Comparison of ENCODE assay signal across 1 cellular context in the genomic region with DNA sequence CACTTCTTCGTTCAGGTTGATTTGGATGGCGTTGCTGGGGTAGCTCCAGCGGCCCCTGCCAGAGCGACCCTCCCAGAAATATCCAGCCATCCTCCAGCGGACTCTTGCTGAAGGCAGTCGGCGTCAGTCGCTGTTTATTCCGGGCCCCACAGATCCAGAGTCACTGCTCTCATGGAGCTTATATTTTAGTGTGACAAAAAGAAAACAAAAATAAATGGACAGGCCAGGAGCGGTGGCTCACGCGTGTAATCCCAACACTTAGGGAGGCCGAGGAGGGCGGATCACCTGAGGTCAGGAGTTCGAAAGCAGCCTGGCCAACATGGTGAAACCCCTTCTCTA.
TF ChIP-seq lines count a peak whose summit lies in the region.

No MANE protein-coding gene starts in this region.

TF ChIP-seq in HEK293, 187 proteins besides CTCF, POLR2A, EP300 and RAD21 (continued from another document):
- TF ChIP-seq REPIN1 (tag by site-specific recombination; IDR thresholded peaks at IDR 0.05; ENCODE audit: low read depth) (no peak), ZNF747 (tag by site-specific recombination; IDR thresholded peaks at IDR 0.05) (no peak), KLF7 (tag by site-specific recombination; IDR thresholded peaks at IDR 0.05; ENCODE audit: borderline replicate concordance) (no peak), ZNF600 (tag by site-specific recombination; IDR thresholded peaks at IDR 0.05) (no peak), ZNF707 (tag by site-specific recombination; IDR thresholded peaks at IDR 0.05) (no peak), ZNF140 (tag by site-specific recombination; IDR thresholded peaks at IDR 0.05) (no peak), ZNF112 (tag by site-specific recombination; IDR thresholded peaks at IDR 0.05) (no peak), ZNF658 (tag by site-specific recombination; IDR thresholded peaks at IDR 0.05) (no peak), ZNF335 (tag by site-specific recombination; conservative IDR thresholded peaks at IDR 0.05) (no peak)
